Comparison of ENCODE assay signal across 8 cellular contexts in the genomic region with DNA sequence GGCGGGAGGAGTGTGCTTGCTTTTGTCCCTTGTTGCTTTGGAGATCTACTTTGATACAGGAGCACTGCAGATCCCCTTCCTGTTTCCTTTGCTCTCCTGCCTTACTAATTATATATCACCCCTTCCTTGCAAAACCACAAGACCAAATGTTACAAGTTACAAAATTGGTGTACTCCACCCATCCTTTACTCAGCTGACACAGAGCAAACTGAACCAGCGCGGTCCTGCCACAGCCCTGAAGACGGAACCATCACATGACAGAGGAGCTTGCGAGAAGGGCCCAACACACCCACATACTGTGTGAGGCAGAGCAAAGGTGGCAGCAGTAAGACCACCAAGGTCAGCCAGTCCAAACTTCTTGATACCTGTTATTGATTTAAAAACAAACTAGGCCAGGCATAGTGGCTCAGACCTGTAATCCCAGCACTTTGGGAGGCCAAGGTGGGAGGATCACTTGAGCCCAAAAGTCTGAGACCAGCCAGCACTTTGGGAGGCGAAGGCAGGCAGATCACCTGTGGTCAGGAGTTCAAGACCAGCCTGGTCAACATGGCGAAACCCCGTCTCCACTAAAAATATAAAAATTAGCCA. TPM values are rescaled to one million over a fixed set of nuclear protein-coding genes. Genes with fewer than 3 reads are reported as not detected.
DNase-seq lines count a peak whose midpoint lies in the region; ATAC-seq and TF ChIP-seq lines count a peak whose summit lies in the region.

No MANE protein-coding gene starts in this region.

- no peak overlapping the region for H3K56ac ChIP-seq in H9 (ENCODE audit: insufficient read length, low read depth, low read length)

- no peak overlapping the region for H2AFZ ChIP-seq in H9 (ENCODE audit: low read length)

- H3K14ac ChIP-seq in H9 (ENCODE audit: insufficient read depth, low read length): no peak overlapping the region

- no peaks in the 10 kb centered on the region for H3K27me3 Mint-ChIP-seq in H9 (ENCODE audit: low read depth)
- no peaks in the 10 kb centered on the region for H3K27me3 Mint-ChIP-seq in activated naive CD4-positive, alpha-beta T cell treated with anti-CD3 and anti-CD28 coated beads, Interleukin-2, amount 50 U/mL, for 24 hours
- no peaks in the 10 kb centered on the region for H3K27me3 Mint-ChIP-seq in HFFc6 (ENCODE audit: insufficient read depth)

- H3K27ac Mint-ChIP-seq in H9 (peak overlapping the region in 2 of 3 experiments; percentile 60 to 89; a peak in 2 of 7 replicates), HFFc6 (no peak overlapping the region)
- H3K27ac Mint-ChIP-seq in activated naive CD4-positive, alpha-beta T cell treated with anti-CD3 and anti-CD28 coated beads, Interleukin-2, amount 50 U/mL, for 24 hours: peak overlapping the region; percentile 94

- H2BK12ac ChIP-seq in H9 (ENCODE audit: insufficient read length, low read depth, low read length): no peak overlapping the region

- H3K9ac ChIP-seq in H9 (ENCODE audit: extremely low read depth, insufficient read length, low read length): no peak overlapping the region

- no peak overlapping the region for H4K91ac ChIP-seq in H9 (ENCODE audit: insufficient read length, low read depth, low read length)

- H3K27ac ChIP-seq in H9 (ENCODE audit: insufficient read length, low read depth, low read length): no peak overlapping the region

- WGBS in H9 (ENCODE audit: extremely low coverage, insufficient read length, low lambda C conversion rate): no CpG with 5 or more reads among the region's 8 CpGs

- no peaks in the 10 kb centered on the region for H3K79me1 ChIP-seq in H9 (ENCODE audit: insufficient read depth, low read depth, low read length, poor library complexity, severe bottlenecking)

- no peaks in the 10 kb centered on the region for H4K20me1 ChIP-seq in H9 (ENCODE audit: control insufficient read depth, insufficient read depth, insufficient read length)

- H3K4me1 ChIP-seq in H9 (ENCODE audit: insufficient read depth, low read length): peaks cover 4% of the 10 kb centered on the region; the same call in 1 of the 2 replicates

- H3K79me2 ChIP-seq in H9 (ENCODE audit: insufficient read depth, low read length): no peaks in the 10 kb centered on the region

- DNase-seq in AG09319 (ENCODE audit: extremely low read depth, low read depth) (peak; percentile 32), H9 (no peak), SIG-M5 treated with dmso at 0.1 percent for 504 hours (lab: John Stamatoyannopoulos, UW; ENCODE audit: unreplicated experiment) (peak; percentile 99), islet precursor cell (peak; percentile 34), HFFc6 (no peak)
- DNase-seq in stimulated activated CD8-positive, alpha-beta memory T cell treated with anti-CD3 and anti-CD28 coated beads, Interleukin-4, amount 100 ng/mL, for 1 hour (ENCODE audit: low read depth in 2 of 2, low spot score in 1 of 2): peak; percentile 49 to 57

- no peak overlapping the region for H3K23ac ChIP-seq in H9 (ENCODE audit: insufficient read length, low read depth, low read length)

- H2AK5ac ChIP-seq in H9 (ENCODE audit: insufficient read length, low read length): no peak overlapping the region

- H3T11ph ChIP-seq in H9 (ENCODE audit: low read length): no peak overlapping the region

- no peak overlapping the region for H4K5ac ChIP-seq in H9 (ENCODE audit: insufficient read length, low read depth, low read length)

- H3K4me1 Mint-ChIP-seq in H9: peaks cover 21 to 24% of the 10 kb centered on the region in 2 experiments
- H3K4me1 Mint-ChIP-seq in activated naive CD4-positive, alpha-beta T cell treated with anti-CD3 and anti-CD28 coated beads, Interleukin-2, amount 50 U/mL, for 24 hours: peaks cover 91% of the 10 kb centered on the region
- H3K4me1 Mint-ChIP-seq in HFFc6 (ENCODE audit: low read depth): peaks cover 37% of the 10 kb centered on the region

- no peak overlapping the region for H3K18ac ChIP-seq in H9 (ENCODE audit: insufficient read length, low read depth, low read length)

- no peak overlapping the region for H4K8ac ChIP-seq in H9 (replicated peaks; ENCODE audit: insufficient read length, low read depth, low read length)

- no peaks in the 10 kb centered on the region for H3K9me3 ChIP-seq in H9 (ENCODE audit: control insufficient read depth, low read depth, low read length)

- no peaks in the 10 kb centered on the region for H3K23me2 ChIP-seq in H9 (ENCODE audit: insufficient read length, low read depth, low read length, poor library complexity, severe bottlenecking)

- no peaks in the 10 kb centered on the region for H3K9me3 Mint-ChIP-seq in H9
- no peaks in the 10 kb centered on the region for H3K9me3 Mint-ChIP-seq in activated naive CD4-positive, alpha-beta T cell treated with anti-CD3 and anti-CD28 coated beads, Interleukin-2, amount 50 U/mL, for 24 hours
- no peaks in the 10 kb centered on the region for H3K9me3 Mint-ChIP-seq in HFFc6

- H3K4me2 ChIP-seq in H9 (ENCODE audit: insufficient read depth, insufficient read length, low read length): no peak overlapping the region

- H3K4ac ChIP-seq in H9 (ENCODE audit: low read depth, low read length): no peak overlapping the region

- no peak overlapping the region for H2BK15ac ChIP-seq in H9 (ENCODE audit: low read depth, low read length)

- no peak for ATAC-seq in HG03469 (IDR thresholded peaks at IDR 0.05; ENCODE audit: unreplicated experiment)

- H2BK120ac ChIP-seq in H9 (ENCODE audit: low read depth, low read length, poor library complexity, severe bottlenecking): no peak overlapping the region

- no peaks in the 10 kb centered on the region for H3K36me3 Mint-ChIP-seq in H9 (ENCODE audit: insufficient read depth in 1 of 3, low read depth in 3 of 3)
- no peaks in the 10 kb centered on the region for H3K36me3 Mint-ChIP-seq in activated naive CD4-positive, alpha-beta T cell treated with anti-CD3 and anti-CD28 coated beads, Interleukin-2, amount 50 U/mL, for 24 hours
- H3K36me3 Mint-ChIP-seq in HFFc6 (ENCODE audit: low read depth): no peaks in the 10 kb centered on the region

- no peak overlapping the region for H3K4me3 Mint-ChIP-seq in H9
- peak overlapping the region; percentile 82 for H3K4me3 Mint-ChIP-seq in activated naive CD4-positive, alpha-beta T cell treated with anti-CD3 and anti-CD28 coated beads, Interleukin-2, amount 50 U/mL, for 24 hours
- no peak overlapping the region for H3K4me3 Mint-ChIP-seq in HFFc6

- no peak overlapping the region for H2BK20ac ChIP-seq in H9 (ENCODE audit: low read depth, low read length, poor library complexity, severe bottlenecking)

- no peak for TF ChIP-seq CTCF in AG09319 (IDR thresholded peaks at IDR 0.05; ENCODE audit: low read depth, low read length)
- TF ChIP-seq CTCF in H9 (conservative IDR thresholded peaks at IDR 0.05): no peak
- TF ChIP-seq CTCF in HFFc6 (IDR thresholded peaks at IDR 0.05): no peak

- no peaks in the 10 kb centered on the region for H3K27me3 ChIP-seq in H9 (ENCODE audit: insufficient read depth, low read length)

- H2BK5ac ChIP-seq in H9 (ENCODE audit: insufficient read length, low read length): no peak overlapping the region

RNA-seq across cellular contexts. Expression of a gene that starts 33.2 kb away (rescaled TPM):
- total RNA-seq in H9 (2021): 9.7 and 11.2 TPM in 2 replicates
- 10 to 100 TPM in 4 of 6 experiments, 1 to 10 TPM in 2; 7.7 to 15.3 (median 10.9) TPM for total RNA-seq in HFFc6 (2021; fragmentation: NEBNext Ultra II Directional; extraction: Animal tissue kit (Norgen Biotek cat#: 25700))

Comparison
In these comparisons a context has a peak if more than half of its experiments do, and no peak if none do; other contexts are left out.
1. DNase-seq: peak in AG09319 (single experiment), SIG-M5 treated with dmso at 0.1 percent for 504 hours (single experiment), islet precursor cell (single experiment) and stimulated activated CD8-positive, alpha-beta memory T cell treated with anti-CD3 and anti-CD28 coated beads, Interleukin-4, amount 100 ng/mL, for 1 hour (2 of 2); none in H9 (single experiment) and HFFc6 (single experiment).